ENCODE assay signal across 20 cellular contexts in the genomic region with DNA sequence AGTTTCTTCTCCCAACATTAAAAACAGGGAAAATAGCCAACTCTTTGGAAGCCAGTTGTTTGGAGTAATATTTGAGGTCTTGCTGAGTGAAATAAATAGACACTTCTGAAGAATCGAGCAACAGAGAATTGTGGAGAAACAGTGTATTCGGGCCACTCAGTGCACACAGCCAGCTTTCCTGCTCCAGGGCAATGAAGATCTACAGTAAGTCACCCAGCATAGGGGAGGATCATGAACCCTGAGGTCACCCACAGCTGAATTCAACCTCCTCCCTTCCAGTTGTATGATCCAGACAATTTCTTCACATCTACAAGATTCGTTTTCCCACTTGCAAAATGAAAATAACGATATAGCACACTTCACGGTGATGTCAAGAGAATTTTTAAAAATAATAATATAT.
"Had no signal": no experiment of that assay in that cellular context is flagged by ENCODE, and none has a peak within 500 bp of the region (broad histone marks: within the 10 kb centered on the region; RNA-seq: fewer than 3 reads in every experiment).

No MANE protein-coding gene starts in this region.

- ATAC-seq: Panc1, PC-3, SK-N-SH treated with all-trans-retinoic acid at 6 μM for 48 hours had no signal

- H3K36me3 ChIP-seq: SJCRH30 had no signal

- H3K27ac ChIP-seq: RWPE1, SJCRH30 had no signal

- H3K27me3 ChIP-seq: SJCRH30 had no signal

- H3K4me1 ChIP-seq: SJCRH30 had no signal

- DNase-seq: KBM-7, MV-4-11, NCI-H1048, NCI-H1105, NCI-H1417, NCI-H1436 treated with DMSO at 0.1 percent for 48 hours, NCI-H1694, NCI-H1930, NCI-H2081, NCI-H2107, NCI-H2227 treated with DMSO at 0.1 percent for 48 hours, NCI-H524, NCI-H526 treated with DMSO at 0.1 percent for 48 hours, NCI-H748 treated with DMSO at 0.1 percent for 48 hours, PC-3, SHP77 treated with DMSO at 0.1 percent for 48 hours, SJCRH30 had no signal

- H3K9me3 ChIP-seq: SJCRH30 had no signal

- H3K4me3 ChIP-seq: SJCRH30 had no signal
